ENCODE assay signal across 8 cellular contexts in the genomic region with DNA sequence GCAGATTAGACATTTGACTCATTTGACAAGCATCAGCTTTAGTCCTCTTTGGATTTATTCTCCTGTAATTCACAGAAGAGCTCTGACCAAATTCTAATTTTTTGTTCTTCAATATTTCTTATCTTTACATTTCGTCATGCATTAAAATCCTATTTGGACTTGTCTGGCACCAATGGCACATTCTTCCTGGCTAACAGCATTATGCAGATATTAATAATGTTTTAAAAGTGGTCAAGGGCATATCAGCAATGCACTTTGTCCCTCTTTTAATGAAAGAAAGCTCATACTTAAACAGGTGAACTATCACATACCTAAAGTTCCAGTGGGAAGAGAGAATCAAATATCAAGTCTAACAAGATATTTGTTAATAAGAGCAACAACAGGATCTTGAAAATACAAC.
"Had no signal": no experiment of that assay in that cellular context is flagged by ENCODE, and none has a peak within 500 bp of the region (broad histone marks: within the 10 kb centered on the region; RNA-seq: fewer than 3 reads in every experiment).

No MANE protein-coding gene starts in this region.

- H3K4me3 ChIP-seq: GM23338, K562 had no signal

- ATAC-seq: GM23338, K562 had no signal

- H2AFZ ChIP-seq: GM23338 had no signal

- H3K4me3 Mint-ChIP-seq: GM23338, H9 had no signal

- DNase-seq: H9, HCEC 1CT, IMR-90 had no signal

- FAIRE-seq: H1, H54, HTR-8/SVneo, K562 had no signal

- H3K4me2 ChIP-seq: GM23338 had no signal

- H3K9me3 Mint-ChIP-seq: GM23338, H9 had no signal

- H3K27ac Mint-ChIP-seq: GM23338, H9 had no signal
